8 cellular contexts compared by ENCODE assay signal in the genomic region with DNA sequence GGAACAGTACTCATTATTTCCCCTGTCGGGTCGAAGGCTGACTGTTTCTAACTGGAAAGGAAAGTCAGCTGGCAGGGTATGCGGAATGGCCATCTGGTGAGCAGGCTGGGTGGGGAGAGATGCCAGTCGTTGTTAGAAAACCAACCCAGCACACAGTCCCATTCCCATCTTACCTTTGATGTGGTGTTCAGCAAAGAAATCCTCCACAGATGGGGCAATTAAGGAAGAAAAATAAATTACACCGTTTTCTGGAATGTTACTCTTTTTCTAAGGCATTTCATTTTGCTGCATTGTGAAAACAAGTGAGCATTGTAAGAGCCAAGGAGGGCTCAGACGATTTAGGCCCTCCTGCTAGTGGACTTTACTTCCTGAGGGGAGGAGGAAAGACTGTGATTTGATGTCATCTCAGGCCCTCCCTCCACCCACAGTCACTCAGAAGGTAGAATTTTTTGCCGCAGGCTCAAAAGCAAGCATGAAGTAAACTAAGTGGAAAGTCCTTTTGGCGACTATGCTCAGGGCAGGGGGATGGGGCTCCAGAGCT. TPM values are rescaled to one million over a fixed set of nuclear protein-coding genes. Genes with fewer than 3 reads are reported as not detected.
DNase-seq lines count a peak whose midpoint lies in the region; ATAC-seq and TF ChIP-seq lines count a peak whose summit lies in the region.

Gene SLC16A4, minus strand, starts transcription at position 335 of the 541 bp plus-strand sequence. CDS start 1,703 bp downstream, outside the sequence.

- in situ Hi-C loops in SK-MEL-5 (cut with HindIII; ENCODE audit: low pct_unique_long_range_greater_than_20kb, low sequenced_read_pairs) = no loop called here

- DNase-seq in COLO829 (ENCODE audit: low spot score) (peak; percentile 81), SK-MEL-5 (ENCODE audit: low read depth, low spot score) (peak; percentile 89), fibroblast of villous mesenchyme (ENCODE audit: low read depth) (peak; percentile 81), ovary (peak in 4 of 5 donors; percentile 35 to 51 (median 44)), NCI-H748 (lab: John Stamatoyannopoulos, UW; ENCODE audit: unreplicated experiment) (no peak), NCI-H2081 treated with DMSO at 0.1 percent for 48 hours (lab: John Stamatoyannopoulos, UW) (no peak)

- ATAC-seq in GM18520 (IDR thresholded peaks at IDR 0.05; ENCODE audit: unreplicated experiment) (no peak), GM18909 (IDR thresholded peaks at IDR 0.05; ENCODE audit: poor library complexity, unreplicated experiment) (no peak)

- H3K4me3 ChIP-seq in fibroblast of villous mesenchyme (ENCODE audit: low read depth, low read length) (peak within 1 kb of the TSS; percentile 62), ovary (peak within 1 kb of the TSS; percentile 28)

- 3 to 20% (median 3%) methylated on average over 8 of the region's 8 CpGs for WGBS in ovary, 3 donors

- peak within 1 kb of the TSS; percentile 11 to 68 for H3K27ac ChIP-seq in ovary

- TF ChIP-seq CTCF in fibroblast of villous mesenchyme (IDR thresholded peaks at IDR 0.05; ENCODE audit: insufficient read depth, low read depth, low read length) = no peak
- no peak for TF ChIP-seq CTCF in ovary (IDR thresholded peaks at IDR 0.05)

- H3K36me3 ChIP-seq in ovary = no peaks in the 10 kb centered on the region

- H3K4me1 ChIP-seq in ovary (ENCODE audit: insufficient read depth) = peaks cover 10% of the 10 kb centered on the region

- H3K9me3 ChIP-seq in ovary = no peaks in the 10 kb centered on the region

- H3K27me3 ChIP-seq in ovary = no peaks in the 10 kb centered on the region

- no peak for TF ChIP-seq EP300 in ovary (IDR thresholded peaks at IDR 0.05)

- intact Hi-C loops in ovary (cut with DNase I) = loop anchor here in 2 of 4 donors (2.0 to 10.0 kb wide), 2 partner anchors 46 to 52 kb away; partner anchors contain the start of gene RBM15 (in 1 of the 2)

- peak; percentile 17 for TF ChIP-seq POLR2A in ovary (IDR thresholded peaks at IDR 0.05)

RNA-seq across cellular contexts. Expression of gene SLC16A4, which starts in this region (rescaled TPM):
- total RNA-seq in SK-MEL-5 (2014; rRNA removed; shearing (Covaris generic)) = 93.4 and 93.8 TPM in 2 replicates
- 40.3 and 51.7 TPM in 2 replicates for polyA plus RNA-seq in SK-MEL-5 (2015; cell fraction: cytosol; rRNA removed)
- 19.2 and 19.6 TPM in 2 replicates for polyA plus RNA-seq in SK-MEL-5 (2015; cell fraction: nucleus; rRNA removed)
- total RNA-seq in fibroblast of villous mesenchyme (73.4 and 241 TPM in 2 replicates), ovary (10 to 100 TPM; 14.5 to 33.7 (median 21.2) TPM)
- 10 to 100 TPM; 23.9 to 33.0 TPM for polyA plus RNA-seq in ovary

Comparison
In these comparisons a context has a peak if more than half of its experiments do, and no peak if none do; other contexts are left out.
1. DNase-seq: peak in COLO829 (single experiment), SK-MEL-5 (single experiment), fibroblast of villous mesenchyme (single experiment) and ovary (4 of 5); none in NCI-H748 (single experiment) and NCI-H2081 treated with DMSO at 0.1 percent for 48 hours (single experiment).